ENCODE assay signal across 19 cellular contexts in the genomic region with DNA sequence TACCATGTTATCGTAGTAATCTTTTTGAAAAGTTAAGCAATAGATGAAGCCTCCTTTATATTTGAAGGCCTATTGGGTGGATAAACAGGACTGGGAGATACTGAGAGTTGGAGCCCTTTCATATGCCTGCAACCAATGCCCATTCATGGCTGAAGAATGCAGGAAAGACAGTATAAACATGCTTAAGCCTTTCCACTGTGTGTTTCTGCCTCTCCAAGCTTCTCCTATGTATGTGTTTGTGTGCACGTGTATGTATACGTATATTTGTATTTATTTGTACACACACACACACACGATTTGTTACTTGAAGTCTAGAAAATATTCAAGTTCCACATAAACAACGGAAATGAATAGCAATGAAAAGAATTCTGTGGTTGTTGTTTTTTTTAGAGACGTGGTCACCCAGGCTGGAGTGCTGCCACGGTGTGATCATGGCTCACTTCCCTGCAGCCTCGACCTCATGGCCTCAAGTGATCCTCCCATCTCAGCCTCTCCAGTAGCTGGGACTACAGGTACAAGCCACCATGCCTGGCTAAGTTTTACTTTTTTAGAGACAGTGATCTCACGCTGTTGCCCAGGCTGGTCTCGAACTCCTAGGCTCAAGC.
"Had no signal": no experiment of that assay in that cellular context is flagged by ENCODE, and none has a peak within 500 bp of the region (broad histone marks: within the 10 kb centered on the region; RNA-seq: fewer than 3 reads in every experiment).

No MANE protein-coding gene starts in this region.

- H3K36me3 ChIP-seq: ascending aorta, heart left ventricle, right lobe of liver, tibial artery, vagina had no signal

- H3K27ac ChIP-seq: ascending aorta, foreskin keratinocyte, heart left ventricle, psoas muscle, right lobe of liver, tibial artery, vagina, VCaP had no signal

- H3K9me3 ChIP-seq: ascending aorta, heart left ventricle, right lobe of liver, tibial artery, vagina had no signal

- H3K27me3 Mint-ChIP-seq: activated CD4-positive, alpha-beta memory T cell treated with anti-CD3 and anti-CD28 coated beads, Interleukin-2, amount 10 ng/mL, durations not matched to agents 7 days and 5 days; stimulated activated memory B cell treated with anti-CD40 and anti-IgM and Interleukin-4, amounts not matched to agents 10 μg/mL and 1 μg/mL and 100 μg/mL, for 72 hours had no signal

- H3K27ac Mint-ChIP-seq: activated CD4-positive, alpha-beta memory T cell treated with anti-CD3 and anti-CD28 coated beads, Interleukin-2, amount 10 ng/mL, durations not matched to agents 7 days and 5 days; activated T-cell treated with anti-CD3 and anti-CD28 coated beads, Interleukin-2, amount 50 U/mL, for 72 hours; nephron; stimulated activated memory B cell treated with anti-CD40 and anti-IgM and Interleukin-4, amounts not matched to agents 10 μg/mL and 1 μg/mL and 100 μg/mL, for 72 hours had no signal

- H3K4me3 ChIP-seq: ascending aorta, heart left ventricle, psoas muscle, right lobe of liver, tibial artery, vagina had no signal

- H3K4me1 Mint-ChIP-seq: activated CD4-positive, alpha-beta memory T cell treated with anti-CD3 and anti-CD28 coated beads, Interleukin-2, amount 10 ng/mL, durations not matched to agents 7 days and 5 days; nephron; stimulated activated memory B cell treated with anti-CD40 and anti-IgM and Interleukin-4, amounts not matched to agents 10 μg/mL and 1 μg/mL and 100 μg/mL, for 72 hours had no signal

- H3K9me3 Mint-ChIP-seq: activated CD4-positive, alpha-beta memory T cell treated with anti-CD3 and anti-CD28 coated beads, Interleukin-2, amount 10 ng/mL, durations not matched to agents 7 days and 5 days; activated T-cell treated with anti-CD3 and anti-CD28 coated beads, Interleukin-2, amount 50 U/mL, for 72 hours had no signal

- DNase-seq: activated CD4-positive, alpha-beta memory T cell treated with anti-CD3 and anti-CD28 coated beads, Interleukin-2, amount 10 ng/mL, durations not matched to agents 7 days and 5 days; activated CD8-positive, alpha-beta memory T cell treated with anti-CD3 and anti-CD28 coated beads, Interleukin-2, amount 50 U/mL, for 4 hours; activated T-cell treated with anti-CD3 and anti-CD28 coated beads, Interleukin-2, amount 50 U/mL, for 72 hours; caudate nucleus; cortex of kidney; effector CD8-positive, alpha-beta T cell; heart left ventricle; islet precursor cell; psoas muscle; right lobe of liver; T-helper 9 cell; tibial artery had no signal

- H3K36me3 Mint-ChIP-seq: stimulated activated memory B cell treated with anti-CD40 and anti-IgM and Interleukin-4, amounts not matched to agents 10 μg/mL and 1 μg/mL and 100 μg/mL, for 72 hours had no signal

- H3K27me3 ChIP-seq: ascending aorta, foreskin keratinocyte, heart left ventricle, right lobe of liver, tibial artery, vagina had no signal

- ATAC-seq: activated T-cell treated with anti-CD3 and anti-CD28 coated beads, Interleukin-2, amount 50 U/mL, for 72 hours; foreskin keratinocyte; heart left ventricle; left lobe of liver; psoas muscle; right lobe of liver; stimulated activated memory B cell treated with anti-CD40 and anti-IgM and Interleukin-4, amounts not matched to agents 10 μg/mL and 1 μg/mL and 100 μg/mL, for 72 hours had no signal

- H3K4me3 Mint-ChIP-seq: activated CD4-positive, alpha-beta memory T cell treated with anti-CD3 and anti-CD28 coated beads, Interleukin-2, amount 10 ng/mL, durations not matched to agents 7 days and 5 days; activated T-cell treated with anti-CD3 and anti-CD28 coated beads, Interleukin-2, amount 50 U/mL, for 72 hours; nephron; stimulated activated memory B cell treated with anti-CD40 and anti-IgM and Interleukin-4, amounts not matched to agents 10 μg/mL and 1 μg/mL and 100 μg/mL, for 72 hours had no signal

- H3K4me1 ChIP-seq: ascending aorta, foreskin keratinocyte, heart left ventricle, psoas muscle, right lobe of liver, tibial artery, vagina had no signal
